1 cellular context compared by ENCODE assay signal in the genomic region with DNA sequence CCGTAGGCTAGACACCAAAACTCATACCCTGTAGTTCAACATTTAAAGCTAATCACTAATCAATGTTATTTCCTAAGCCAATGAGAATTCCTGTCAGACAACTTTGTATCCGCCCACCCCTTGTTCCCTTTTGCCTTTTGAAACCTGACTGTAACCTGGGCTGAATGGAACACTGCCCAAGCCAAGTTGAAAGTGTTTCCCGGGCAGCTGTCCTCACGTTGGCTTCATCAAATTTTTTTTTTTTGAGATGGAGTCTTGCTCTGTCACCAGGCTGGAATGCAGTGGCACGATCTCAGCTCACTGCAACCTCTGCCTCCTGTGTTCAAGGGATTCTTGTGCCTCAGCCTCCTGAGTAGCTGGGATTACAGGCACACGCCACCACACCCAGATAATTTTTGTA. TPM values are rescaled to one million over a fixed set of nuclear protein-coding genes. Genes with fewer than 3 reads are reported as not detected.
"Had no signal": no experiment of that assay in that cellular context is flagged by ENCODE, and none has a peak within 500 bp of the region (broad histone marks: within the 10 kb centered on the region; RNA-seq: fewer than 3 reads in every experiment).

No MANE protein-coding gene starts in this region.

RNA-seq across cellular contexts. Expression of a gene that starts 16.0 kb away (rescaled TPM):
- total RNA-seq: OCI-LY7 had no signal
